Comparison of ENCODE assay signal across 1 cellular context in the genomic region with DNA sequence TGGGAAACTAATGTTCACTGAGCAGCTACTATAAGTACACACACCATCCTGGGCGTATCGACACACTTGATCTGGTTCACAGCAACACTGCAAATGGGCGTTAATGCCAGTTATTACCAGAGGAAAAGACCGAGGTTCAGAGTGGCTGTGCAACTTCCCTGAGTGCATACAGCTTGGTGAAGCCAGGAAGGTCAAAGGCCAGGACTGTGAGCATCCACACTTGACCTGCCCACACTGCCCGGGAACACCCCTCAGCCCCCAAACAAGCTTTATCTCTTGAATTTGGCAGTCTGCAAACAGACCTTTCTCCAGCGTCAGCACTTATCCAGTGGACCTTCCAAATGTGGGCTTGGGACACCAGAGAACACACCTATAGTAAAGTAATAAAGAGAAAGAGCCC.
TF ChIP-seq lines count a peak whose summit lies in the region.

No MANE protein-coding gene starts in this region.

TF ChIP-seq in H1, 55 proteins besides CTCF, POLR2A, EP300 and RAD21:
- TF ChIP-seq TAF7 (optimal IDR thresholded peaks at IDR 0.05; ENCODE audit: borderline replicate concordance, low read depth, low read length) = no peak
- TF ChIP-seq TEAD4 (IDR thresholded peaks at IDR 0.05; ENCODE audit: low read depth, low read length) = no peak
- TF ChIP-seq, protein P1, sequence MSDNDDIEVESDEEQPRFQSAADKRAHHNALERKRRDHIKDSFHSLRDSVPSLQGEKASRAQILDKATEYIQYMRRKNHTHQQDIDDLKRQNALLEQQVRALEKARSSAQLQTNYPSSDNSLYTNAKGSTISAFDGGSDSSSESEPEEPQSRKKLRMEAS (IDR thresholded peaks at IDR 0.05) = no peak
- TF ChIP-seq CBX8 (IDR thresholded peaks at IDR 0.05; ENCODE audit: borderline replicate concordance, low read depth, low read length) = no peak
- TF ChIP-seq SIN3A (conservative IDR thresholded peaks at IDR 0.05 in 1 of 2, IDR thresholded peaks at IDR 0.05 in 1 of 2; ENCODE audit: low read depth in 1 of 2, low read length in 2 of 2) = no peak
- TF ChIP-seq, protein P2, sequence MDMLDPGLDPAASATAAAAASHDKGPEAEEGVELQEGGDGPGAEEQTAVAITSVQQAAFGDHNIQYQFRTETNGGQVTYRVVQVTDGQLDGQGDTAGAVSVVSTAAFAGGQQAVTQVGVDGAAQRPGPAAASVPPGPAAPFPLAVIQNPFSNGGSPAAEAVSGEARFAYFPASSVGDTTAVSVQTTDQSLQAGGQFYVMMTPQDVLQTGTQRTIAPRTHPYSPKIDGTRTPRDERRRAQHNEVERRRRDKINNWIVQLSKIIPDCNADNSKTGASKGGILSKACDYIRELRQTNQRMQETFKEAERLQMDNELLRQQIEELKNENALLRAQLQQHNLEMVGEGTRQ (IDR thresholded peaks at IDR 0.05; ENCODE audit: low read length) = no peak
- TF ChIP-seq SP1 (IDR thresholded peaks at IDR 0.05; ENCODE audit: low read depth, low read length) = no peak
- TF ChIP-seq ASH2L (IDR thresholded peaks at IDR 0.05; ENCODE audit: low read length) = no peak
- no peak for TF ChIP-seq BACH1 (IDR thresholded peaks at IDR 0.05; ENCODE audit: low read length)
- TF ChIP-seq KDM1A (IDR thresholded peaks at IDR 0.05; ENCODE audit: borderline replicate concordance, low read length) = no peak
- no peak for TF ChIP-seq HDAC2 (IDR thresholded peaks at IDR 0.05; ENCODE audit: borderline replicate concordance in 1 of 2, low read depth in 2 of 2, low read length in 2 of 2)
- no peak for TF ChIP-seq NRF1 (IDR thresholded peaks at IDR 0.05; ENCODE audit: low read depth, low read length)
- TF ChIP-seq JUND (IDR thresholded peaks at IDR 0.05; ENCODE audit: low read length) = no peak
- TF ChIP-seq EZH2 (IDR thresholded peaks at IDR 0.05; ENCODE audit: low read depth, low read length, severe bottlenecking) = no peak
- TF ChIP-seq POLR2AphosphoS5 (IDR thresholded peaks at IDR 0.05; ENCODE audit: low read depth, low read length) = no peak
- TF ChIP-seq FOSL1 (IDR thresholded peaks at IDR 0.05; ENCODE audit: insufficient read depth, low read depth, low read length) = no peak
- no peak for TF ChIP-seq CEBPB (IDR thresholded peaks at IDR 0.05; ENCODE audit: low read depth, low read length)
- no peak for TF ChIP-seq RXRA (IDR thresholded peaks at IDR 0.05; ENCODE audit: insufficient read depth, low read depth, low read length)
- TF ChIP-seq, protein P3, sequence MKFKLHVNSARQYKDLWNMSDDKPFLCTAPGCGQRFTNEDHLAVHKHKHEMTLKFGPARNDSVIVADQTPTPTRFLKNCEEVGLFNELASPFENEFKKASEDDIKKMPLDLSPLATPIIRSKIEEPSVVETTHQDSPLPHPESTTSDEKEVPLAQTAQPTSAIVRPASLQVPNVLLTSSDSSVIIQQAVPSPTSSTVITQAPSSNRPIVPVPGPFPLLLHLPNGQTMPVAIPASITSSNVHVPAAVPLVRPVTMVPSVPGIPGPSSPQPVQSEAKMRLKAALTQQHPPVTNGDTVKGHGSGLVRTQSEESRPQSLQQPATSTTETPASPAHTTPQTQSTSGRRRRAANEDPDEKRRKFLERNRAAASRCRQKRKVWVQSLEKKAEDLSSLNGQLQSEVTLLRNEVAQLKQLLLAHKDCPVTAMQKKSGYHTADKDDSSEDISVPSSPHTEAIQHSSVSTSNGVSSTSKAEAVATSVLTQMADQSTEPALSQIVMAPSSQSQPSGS (IDR thresholded peaks at IDR 0.05; ENCODE audit: low read length) = no peak
- no peak for TF ChIP-seq JUN (IDR thresholded peaks at IDR 0.05; ENCODE audit: low read depth, low read length)
